9 cellular contexts compared by ENCODE assay signal in genomic region chr17:81396278-81396721, GRCh38. TPM values are rescaled to one million over a fixed set of nuclear protein-coding genes. Genes with fewer than 3 reads are reported as not detected.
DNase-seq lines count a peak whose midpoint lies in the region; ATAC-seq, FAIRE-seq and TF ChIP-seq lines count a peak whose summit lies in the region.
"Had no signal": no experiment of that assay in that cellular context is flagged by ENCODE, and none has a peak within 500 bp of the region (broad histone marks: within the 10 kb centered on the region; RNA-seq: fewer than 3 reads in every experiment).

No MANE protein-coding gene starts in this region.

- H2AFZ ChIP-seq in keratinocyte (ENCODE audit: control insufficient read depth, low read length) = peak overlapping the region; percentile 68

- H4K20me1 ChIP-seq in keratinocyte (ENCODE audit: control insufficient read depth, extremely low read depth, insufficient read depth, low read length) = no peaks in the 10 kb centered on the region

- in situ Hi-C loops in KBM-7 (cut with MboI; ENCODE audit: low pct_unique_long_range_greater_than_20kb, low sequenced_read_pairs) = no loop called here

- H3K27ac ChIP-seq in HL-60 (replicated peaks) = peak overlapping the region; percentile 95
- peak overlapping the region; percentile 82 for H3K27ac ChIP-seq in keratinocyte (ENCODE audit: control insufficient read depth, insufficient read depth, low read length)
- peak overlapping the region; percentile 83 to 95 (median 90) for H3K27ac ChIP-seq in spleen

- H3K36me3 ChIP-seq in keratinocyte (ENCODE audit: control insufficient read depth in 2 of 2, extremely low read depth in 1 of 2, insufficient read depth in 2 of 2, low read length in 2 of 2) (no peaks in the 10 kb centered on the region), spleen (no peaks in the 10 kb centered on the region)

- no peak for TF ChIP-seq POLR2A in spleen (IDR thresholded peaks at IDR 0.05)

- H3K9ac ChIP-seq in keratinocyte (ENCODE audit: control insufficient read depth, extremely low read depth, insufficient read depth, low read length) = peak overlapping the region; percentile 89

- no peak for FAIRE-seq in keratinocyte (lab: Jason Lieb, UNC)

- H3K9me3 ChIP-seq in keratinocyte (ENCODE audit: control insufficient read depth, low read depth, low read length) = no peaks in the 10 kb centered on the region
- H3K9me3 ChIP-seq in spleen = no peaks in the 10 kb centered on the region

- intact Hi-C loops in spleen (cut with DNase I; ENCODE audit: low total_unique reads) = no loop called here

- peak overlapping the region; percentile 95 for H3K4me2 ChIP-seq in keratinocyte (ENCODE audit: control insufficient read depth, extremely low read depth, insufficient read depth, low read depth, low read length)

- no peak for TF ChIP-seq CTCF in HL-60 (IDR thresholded peaks at IDR 0.05; ENCODE audit: insufficient read depth, low read length)
- TF ChIP-seq CTCF in keratinocyte (optimal IDR thresholded peaks at IDR 0.05 in 1 of 3, IDR thresholded peaks at IDR 0.05 in 1 of 3, conservative IDR thresholded peaks at IDR 0.05 in 1 of 3; ENCODE audit: extremely low read depth in 1 of 3, insufficient read depth in 2 of 3, low read length in 3 of 3) = no peak
- TF ChIP-seq CTCF in spleen (IDR thresholded peaks at IDR 0.05 in 8 of 11, conservative IDR thresholded peaks at IDR 0.05 in 3 of 11) = no peak

- DNase-seq in HL-60 (ENCODE audit: low read depth in 1 of 2, low spot score in 1 of 2) (no peak), astrocyte of the hippocampus (ENCODE audit: low read depth, low spot score) (peak; percentile 73), keratinocyte (ENCODE audit: low read depth, low spot score) (no peak), spleen (no peak), KBM-7 (no peak)
- no peak for DNase-seq in activated CD8-positive, alpha-beta memory T cell treated with anti-CD3 and anti-CD28 coated beads, Interleukin-2, amount 50 U/mL, for 4 hours
- DNase-seq: activated CD8-positive, alpha-beta T cell treated with anti-CD3 and anti-CD28 coated beads, Interleukin-2, amount 10 ng/mL, durations not matched to agents 7 days and 5 days had no signal

- no peaks in the 10 kb centered on the region for H3K9me1 ChIP-seq in keratinocyte (ENCODE audit: control insufficient read depth, extremely low read depth, insufficient read depth, low read length)

- ATAC-seq in GM21515 (IDR thresholded peaks at IDR 0.05; ENCODE audit: unreplicated experiment) = no peak
- no peak for ATAC-seq in HG02798 (IDR thresholded peaks at IDR 0.05; ENCODE audit: poor library complexity, unreplicated experiment)
- ATAC-seq: activated CD8-positive, alpha-beta T cell treated with anti-CD3 and anti-CD28 coated beads, Interleukin-2, amount 10 ng/mL, durations not matched to agents 7 days and 5 days had no signal

- 0 to 3% (median 1%) methylated on average over 20 to 54 of the region's 54 CpGs for WGBS in spleen, 5 donors

- dilution Hi-C loops in keratinocyte (cut with MboI; ENCODE audit: extremely low pct_ligation_motif_present, low sequenced_read_pairs) = no loop called here

- peak overlapping the region; percentile 62 for H3K4me3 ChIP-seq in HL-60 (replicated peaks; ENCODE audit: insufficient read depth, low read length)
- H3K4me3 ChIP-seq in keratinocyte (ENCODE audit: control insufficient read depth in 2 of 3, extremely low read depth in 1 of 3, insufficient read depth in 2 of 3, low read depth in 1 of 3, low read length in 3 of 3) = peak overlapping the region; percentile 63 to 81 (median 77)
- H3K4me3 ChIP-seq in spleen = peak overlapping the region; percentile 22 to 79 (median 45)

- peaks cover 41% of the 10 kb centered on the region for H3K79me2 ChIP-seq in keratinocyte (ENCODE audit: control insufficient read depth, insufficient read depth, low read length)

- H3K4me1 ChIP-seq in keratinocyte (ENCODE audit: control insufficient read depth, extremely low read depth, insufficient read depth, low read length) (peaks cover 37% of the 10 kb centered on the region), spleen (peaks cover 50 to 95% (median 92%) of the 10 kb centered on the region in 6 donors)

- no peaks in the 10 kb centered on the region for H3K27me3 ChIP-seq in HL-60 (ENCODE audit: insufficient read depth, poor library complexity, severe bottlenecking)
- H3K27me3 ChIP-seq in keratinocyte (ENCODE audit: control insufficient read depth, extremely low read depth, insufficient read depth, low read length) = no peaks in the 10 kb centered on the region
- peaks cover 4 to 100% (median 82%) of the 10 kb centered on the region in 7 donors for H3K27me3 ChIP-seq in spleen (replicated peaks in 1 of 7)

RNA-seq across cellular contexts. Expression of gene BAHCC1, which starts 1.0 kb away (rescaled TPM):
- polyA plus RNA-seq in keratinocyte = 0.52 to 1.0 TPM (median 0.80 TPM) in 3 replicates
- 0.74 TPM for polyA plus RNA-seq in keratinocyte (2011; ENCODE audit: low read depth)
- 0.13 and 0.88 TPM in 2 replicates for polyA plus RNA-seq in keratinocyte (2011; cell fraction: cytosol; rRNA removed)
- 3.0 and 5.1 TPM in 2 replicates for polyA plus RNA-seq in keratinocyte (2011; cell fraction: nucleus; rRNA removed)
- polyA plus RNA-seq in keratinocyte (2012; ENCODE audit: low replicate concordance) = 0.85 and 2.5 TPM in 2 replicates
- 0.99 to 4.3 TPM (median 1.3 TPM) in 3 replicates for polyA minus RNA-seq in keratinocyte
- 0.96 TPM for polyA minus RNA-seq in keratinocyte (2011; cell fraction: cytosol; rRNA and poly(A)+ RNA removed)
- 4.7 and 6.7 TPM in 2 replicates for polyA minus RNA-seq in keratinocyte (2011; cell fraction: nucleus; rRNA and poly(A)+ RNA removed)
- total RNA-seq in spleen = 10 to 100 TPM in 6 of 7 donors, 1 to 10 TPM in 1; 8.7 to 20.3 (median 14.9) TPM
- polyA plus RNA-seq in spleen = 10 to 100 TPM in 1 of 3 donors, 1 to 10 TPM in 2; 1.7 to 10.2 (median 2.0) TPM
